14 cellular contexts compared by ENCODE assay signal in genomic region chr13:27000686-27001085, GRCh38.
DNase-seq lines count a peak whose midpoint lies in the region; ATAC-seq and TF ChIP-seq lines count a peak whose summit lies in the region.
"Had no signal": no experiment of that assay in that cellular context is flagged by ENCODE, and none has a peak within 500 bp of the region (broad histone marks: within the 10 kb centered on the region; RNA-seq: fewer than 3 reads in every experiment).

No MANE protein-coding gene starts in this region.

- H3K9me3 ChIP-seq in sigmoid colon = no peaks in the 10 kb centered on the region
- H3K9me3 ChIP-seq: Caco-2 had no signal

- ATAC-seq in activated B cell treated with CpG ODN at 0.5 μM for 24 hours (ENCODE audit: low read depth) (no peak), HG03025 (IDR thresholded peaks at IDR 0.05; ENCODE audit: low FRiP score, unreplicated experiment) (no peak)
- ATAC-seq: GM23338, HCT116 had no signal

- H3K9me3 Mint-ChIP-seq in activated B cell treated with CpG ODN at 0.5 μM for 24 hours = no peaks in the 10 kb centered on the region
- H3K9me3 Mint-ChIP-seq: GM23338 had no signal

- no peaks in the 10 kb centered on the region for H3K27me3 ChIP-seq in sigmoid colon

- peak overlapping the region; percentile 4 for H3K27ac Mint-ChIP-seq in activated B cell treated with CpG ODN at 0.5 μM for 24 hours
- H3K27ac Mint-ChIP-seq: CD4-positive, alpha-beta memory T cell; GM23338; H9 had no signal

- H3K4me3 Mint-ChIP-seq in activated B cell treated with CpG ODN at 0.5 μM for 24 hours = no peak overlapping the region
- H3K4me3 Mint-ChIP-seq: CD4-positive, alpha-beta memory T cell; GM23338; H9 had no signal

- CTCF ChIA-PET in activated B cell treated with CpG ODN at 0.5 μM for 24 hours (lab: Charles Lee) = no interaction called here

- H3K27ac ChIP-seq in sigmoid colon = no peak overlapping the region

- no peak for TF ChIP-seq POLR2A in sigmoid colon (IDR thresholded peaks at IDR 0.05)

- POLR2A ChIA-PET in activated B cell treated with CpG ODN at 0.5 μM for 24 hours (lab: Charles Lee) = no interaction called here

- H3K4me1 ChIP-seq in sigmoid colon = peaks cover 0 to 4% (median 3%) of the 10 kb centered on the region in 4 donors
- H3K4me1 ChIP-seq: Caco-2 had no signal

- no peaks in the 10 kb centered on the region for H3K36me3 Mint-ChIP-seq in activated B cell treated with CpG ODN at 0.5 μM for 24 hours (ENCODE audit: low read depth)
- H3K36me3 Mint-ChIP-seq: CD4-positive, alpha-beta memory T cell had no signal

- peaks cover 6% of the 10 kb centered on the region for H3K27me3 Mint-ChIP-seq in activated B cell treated with CpG ODN at 0.5 μM for 24 hours

- H3K4me1 Mint-ChIP-seq in activated B cell treated with CpG ODN at 0.5 μM for 24 hours = peaks cover 53% of the 10 kb centered on the region

- no peak overlapping the region for H3K4me3 ChIP-seq in sigmoid colon
- H3K4me3 ChIP-seq: GM23338 had no signal

- intact Hi-C loops in activated B cell treated with CpG ODN at 0.5 μM for 24 hours (cut with micrococcal nuclease) = no loop called here
- intact Hi-C loops in sigmoid colon (cut with DNase I) = no loop called here

- TF ChIP-seq CTCF in activated B cell treated with CpG ODN at 0.5 μM for 24 hours (IDR thresholded peaks at IDR 0.05) (no peak), sigmoid colon (IDR thresholded peaks at IDR 0.05) (no peak)

- H3K36me3 ChIP-seq in sigmoid colon = no peaks in the 10 kb centered on the region

- no peak for TF ChIP-seq EP300 in sigmoid colon (IDR thresholded peaks at IDR 0.05)

- 80 to 81% methylated on average over 6 of the region's 6 CpGs for WGBS in sigmoid colon, 2 donors

- DNase-seq in activated B cell treated with CpG ODN at 0.5 μM for 24 hours (no peak), mesenteric fat pad (ENCODE audit: low spot score) (peak; percentile 69), sigmoid colon (peak; percentile 42), midbrain (lab: John Stamatoyannopoulos, UW) (no peak), NCI-H1105 treated with DMSO at 0.1 percent for 48 hours (lab: John Stamatoyannopoulos, UW) (no peak)
- DNase-seq: C1 segment of cervical spinal cord; Caco-2; CD4-positive, alpha-beta memory T cell; DMS153; DND-41; H9 had no signal

Comparison
In these comparisons a context has a peak if more than half of its experiments do, and no peak if none do; other contexts are left out.
1. DNase-seq: peak in mesenteric fat pad (single experiment) and sigmoid colon (single experiment); none in activated B cell treated with CpG ODN at 0.5 μM for 24 hours (single experiment), midbrain (single experiment) and NCI-H1105 treated with DMSO at 0.1 percent for 48 hours (single experiment).